Comparison of ENCODE assay signal across 19 cellular contexts in the genomic region with DNA sequence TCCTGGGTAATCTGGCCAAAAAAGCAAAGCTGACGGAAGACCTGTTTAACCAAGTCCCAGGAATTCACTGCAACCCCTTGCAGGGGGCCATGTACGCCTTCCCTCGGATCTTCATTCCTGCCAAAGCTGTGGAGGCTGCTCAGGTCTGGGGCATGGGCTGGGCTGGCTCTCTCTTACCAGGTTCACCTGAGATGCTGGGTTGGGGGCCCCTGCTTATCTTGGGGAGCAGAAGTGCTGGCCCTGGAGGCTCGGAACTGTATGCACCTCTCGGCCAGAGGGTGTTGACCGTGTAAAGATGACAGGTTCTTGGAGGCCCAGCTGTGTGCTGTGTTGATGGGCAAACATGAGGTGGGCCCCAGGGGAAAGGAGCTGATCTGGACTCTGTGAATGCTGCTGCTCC. TPM values are rescaled to one million over a fixed set of nuclear protein-coding genes. Genes with fewer than 3 reads are reported as not detected.
DNase-seq lines count a peak whose midpoint lies in the region; ATAC-seq, FAIRE-seq and TF ChIP-seq lines count a peak whose summit lies in the region.
"Had no signal": no experiment of that assay in that cellular context is flagged by ENCODE, and none has a peak within 500 bp of the region (broad histone marks: within the 10 kb centered on the region; RNA-seq: fewer than 3 reads in every experiment).

No MANE protein-coding gene starts in this region.

- no peak overlapping the region for H2BK15ac ChIP-seq in neuronal stem cell (ENCODE audit: low read length)

- TF ChIP-seq EP300 in HepG2 (IDR thresholded peaks at IDR 0.05; ENCODE audit: low read depth in 2 of 2, low read length in 2 of 2) (no peak), HepG2 (CRISPR knock-in tag; IDR thresholded peaks at IDR 0.05; ENCODE audit: borderline replicate concordance) (no peak), tibial nerve (IDR thresholded peaks at IDR 0.05) (no peak)

- 100% methylated on average over 6 of the region's 6 CpGs for WGBS in HepG2 (ENCODE audit: low lambda C conversion rate)
- 90% methylated on average over 2 of the region's 6 CpGs for WGBS in right lobe of liver (ENCODE audit: insufficient coverage, low coverage, low lambda C conversion rate, missing lambda C conversion rate)
- whole genome bisulfite sequencing in neuronal stem cell (ENCODE audit: extremely low coverage in 2 of 2, insufficient read length in 2 of 2, insufficient replicate concordance in 1 of 2), 2 donors: no CpG with 5 or more reads among the region's 6 CpGs
- WGBS in tibial nerve, 2 donors: 88 to 96% methylated on average over 6 of the region's 6 CpGs

- intact Hi-C loops in HepG2 (cut with micrococcal nuclease; ENCODE audit: unreplicated experiment) (no loop called here), right lobe of liver (cut with DNase I) (loop anchor here in 1 of 2 donors (5.0 kb wide), 1 partner anchor 72 kb away; no protein-coding TSS in a partner anchor), gastrocnemius medialis (cut with DNase I; ENCODE audit: low total_unique reads) (loop anchor here (5.0 to 10.0 kb wide), 2 partner anchors 277 to 1320 kb away; a partner anchor contains a TSS)

- CTCF ChIA-PET in HepG2 (lab: Yijun Ruan, JAX; ENCODE audit: low intra/inter-chr PET ratio, low total read pairs): no interaction called here

- H2BK12ac ChIP-seq in neuronal stem cell (ENCODE audit: low read length): no peak overlapping the region

- POLR2A ChIA-PET in HepG2 (lab: Yijun Ruan, JAX): no interaction called here

- no peak overlapping the region for H3K27ac ChIP-seq in HepG2 (ENCODE audit: extremely low read length, insufficient read depth, low read length)
- H3K27ac ChIP-seq in right lobe of liver: no peak overlapping the region
- H3K27ac ChIP-seq in neuronal stem cell (replicated peaks; ENCODE audit: low read length): no peak overlapping the region
- H3K27ac ChIP-seq in gastrocnemius medialis: peak overlapping the region; percentile 77 to 88 (median 80)
- H3K27ac ChIP-seq in tibial nerve: peak overlapping the region in 3 of 4 donors; percentile 4 to 43 (median 27)
- H3K27ac ChIP-seq: GM23248 had no signal

- no peak for FAIRE-seq in HepG2 (lab: Jason Lieb, UNC)
- FAIRE-seq: G401.6, GM12892, H1 had no signal

- peaks cover 15% of the 10 kb centered on the region for H3K4me1 ChIP-seq in HepG2 (ENCODE audit: insufficient read depth, low read length)
- peaks cover 0 to 25% (median under 1%) of the 10 kb centered on the region in 4 donors for H3K4me1 ChIP-seq in right lobe of liver
- H3K4me1 ChIP-seq in neuronal stem cell (ENCODE audit: control insufficient read depth in 2 of 2, insufficient read depth in 1 of 2, low read depth in 1 of 2, low read length in 2 of 2): peaks cover 0 to 4% of the 10 kb centered on the region in 2 donors
- peaks cover 23 to 37% of the 10 kb centered on the region in 2 donors for H3K4me1 ChIP-seq in gastrocnemius medialis
- peaks cover 0 to 2% (median 0%) of the 10 kb centered on the region in 4 donors for H3K4me1 ChIP-seq in tibial nerve

- no peak for TF ChIP-seq CTCF in HepG2 (CRISPR knock-in tag; IDR thresholded peaks at IDR 0.05)
- no peak for TF ChIP-seq CTCF in right lobe of liver (IDR thresholded peaks at IDR 0.05)
- TF ChIP-seq CTCF in gastrocnemius medialis (IDR thresholded peaks at IDR 0.05 in 4 of 5, conservative IDR thresholded peaks at IDR 0.05 in 1 of 5): no peak
- no peak for TF ChIP-seq CTCF in tibial nerve (IDR thresholded peaks at IDR 0.05)

- in situ Hi-C loops in HepG2 (cut with HindIII; ENCODE audit: extremely low pct_ligation_motif_present, low pct_unique_long_range_greater_than_20kb) (no loop called here), gastrocnemius medialis (cut with MboI; ENCODE audit: low sequenced_read_pairs in 4 of 4) (loop anchor here in 1 of 4 donors (25.0 kb wide), 1 partner anchor 262 kb away; no protein-coding TSS in a partner anchor)

- H4K91ac ChIP-seq in neuronal stem cell (ENCODE audit: low read depth, low read length, poor library complexity): peak overlapping the region; percentile 77

- H3K79me2 ChIP-seq in HepG2 (ENCODE audit: insufficient read depth, low read length): no peaks in the 10 kb centered on the region

- H4K8ac ChIP-seq in neuronal stem cell (ENCODE audit: low read depth, low read length): no peak overlapping the region

- ATAC-seq in HepG2 (no peak), right lobe of liver (no peak), gastrocnemius medialis (no peak)

- no peak overlapping the region for H2AK5ac ChIP-seq in neuronal stem cell (ENCODE audit: low read depth, low read length)

- H3K23ac ChIP-seq in neuronal stem cell (ENCODE audit: low read depth, low read length, poor library complexity): no peak overlapping the region

- no peak overlapping the region for H2BK120ac ChIP-seq in neuronal stem cell (ENCODE audit: low read depth, low read length)

- no peak for TF ChIP-seq RAD21 in HepG2 (CRISPR knock-in tag; IDR thresholded peaks at IDR 0.05)

- no peak overlapping the region for H3K18ac ChIP-seq in neuronal stem cell (ENCODE audit: low read length)

- H3K14ac ChIP-seq in neuronal stem cell (ENCODE audit: low read length): no peak overlapping the region

- DNase-seq in HepG2 (ENCODE audit: low spot score) (no peak), right lobe of liver (no peak), neuronal stem cell (ENCODE audit: low spot score) (no peak), gastrocnemius medialis (no peak), tibial nerve (ENCODE audit: low spot score in 2 of 2) (no peak), SW480 (ENCODE audit: low spot score) (no peak), 8988T (no peak)
- DNase-seq in activated CD8-positive, alpha-beta memory T cell treated with anti-CD3 and anti-CD28 coated beads, Interleukin-2, amount 50 U/mL, for 4 hours: no peak
- DNase-seq: C1 segment of cervical spinal cord; Calu3; CD4-positive, alpha-beta memory T cell; COR-L47; DMS53; DMS79 treated with DMSO at 0.1 percent for 48 hours; H7 had no signal

- H3K9me3 ChIP-seq in HepG2 (ENCODE audit: low read length) (no peaks in the 10 kb centered on the region), right lobe of liver (no peaks in the 10 kb centered on the region), neuronal stem cell (replicated peaks in 1 of 2; ENCODE audit: control insufficient read depth in 2 of 2, insufficient read depth in 1 of 2, low read depth in 1 of 2, low read length in 2 of 2) (no peaks in the 10 kb centered on the region), gastrocnemius medialis (no peaks in the 10 kb centered on the region), tibial nerve (no peaks in the 10 kb centered on the region)

- H3K79me1 ChIP-seq in neuronal stem cell (ENCODE audit: low read depth, low read length): no peaks in the 10 kb centered on the region

- no peak overlapping the region for H2BK5ac ChIP-seq in neuronal stem cell (ENCODE audit: low read length)

- H3K4ac ChIP-seq in neuronal stem cell (ENCODE audit: low read length): no peak overlapping the region

- H3K4me2 ChIP-seq in HepG2 (ENCODE audit: low read depth, low read length): no peak overlapping the region
- no peak overlapping the region for H3K4me2 ChIP-seq in neuronal stem cell (ENCODE audit: insufficient read depth, low read length, poor library complexity, severe bottlenecking)

- H3K9ac ChIP-seq in HepG2 (ENCODE audit: insufficient read depth, low read depth, low read length) (no peak overlapping the region), neuronal stem cell (ENCODE audit: low read depth, low read length, poor library complexity) (no peak overlapping the region)
- H3K9ac ChIP-seq: GM23248 had no signal

- H3K36me3 ChIP-seq in HepG2 (replicated peaks in 1 of 2; ENCODE audit: control insufficient read depth in 1 of 2, insufficient read depth in 2 of 2, low read length in 2 of 2) (peaks cover 73 to 94% of the 10 kb centered on the region in 2 experiments), right lobe of liver (peaks cover 0 to 83% (median 43%) of the 10 kb centered on the region in 4 donors), neuronal stem cell (replicated peaks in 1 of 2; ENCODE audit: control insufficient read depth in 2 of 2, insufficient read depth in 2 of 2, low read length in 2 of 2) (peaks cover 60 to 92% of the 10 kb centered on the region in 2 donors), gastrocnemius medialis (peaks cover 0 to 11% of the 10 kb centered on the region in 2 donors), tibial nerve (peaks cover 5 to 84% (median 5%) of the 10 kb centered on the region in 3 donors)

- peaks cover 36% of the 10 kb centered on the region for H4K20me1 ChIP-seq in HepG2 (ENCODE audit: insufficient read depth, low read length)

- H3K27me3 ChIP-seq in HepG2 (ENCODE audit: control insufficient read depth in 1 of 2, insufficient read depth in 2 of 2, low read length in 2 of 2) (no peaks in the 10 kb centered on the region), right lobe of liver (no peaks in the 10 kb centered on the region), neuronal stem cell (ENCODE audit: control insufficient read depth in 3 of 3, insufficient read depth in 3 of 3, low read depth in 1 of 3, low read length in 3 of 3) (no peaks in the 10 kb centered on the region), gastrocnemius medialis (no peaks in the 10 kb centered on the region), tibial nerve (no peaks in the 10 kb centered on the region)

- H3K4me3 ChIP-seq in HepG2 (replicated peaks in 1 of 3; ENCODE audit: insufficient read depth in 1 of 3, low read depth in 2 of 3, low read length in 3 of 3) (no peak overlapping the region), right lobe of liver (no peak overlapping the region), neuronal stem cell (ENCODE audit: low read length in 2 of 2) (no peak overlapping the region), gastrocnemius medialis (no peak overlapping the region), tibial nerve (no peak overlapping the region)
- H3K4me3 ChIP-seq: GM23248 had no signal

- no peak overlapping the region for H2AFZ ChIP-seq in HepG2 (ENCODE audit: low read length)
- no peak overlapping the region for H2AFZ ChIP-seq in neuronal stem cell (ENCODE audit: low read length)
- H2AFZ ChIP-seq: GM23248 had no signal

- TF ChIP-seq POLR2A in HepG2 (IDR thresholded peaks at IDR 0.05; ENCODE audit: insufficient read depth in 1 of 2, low read depth in 2 of 2, low read length in 2 of 2): no peak
- TF ChIP-seq POLR2A in right lobe of liver (IDR thresholded peaks at IDR 0.05): no peak
- TF ChIP-seq POLR2A in gastrocnemius medialis (IDR thresholded peaks at IDR 0.05): no peak
- no peak for TF ChIP-seq POLR2A in tibial nerve (IDR thresholded peaks at IDR 0.05)

- no TSS peak for BruUV-seq in HepG2 (replicated peaks; lab: Mats Ljungman, UMichigan)

RNA-seq across cellular contexts. Expression of a gene that starts 40.2 kb away (rescaled TPM):
- 130 and 138 TPM in 2 replicates for total RNA-seq in HepG2 (2016; rRNA removed; fragmentation: Illumina TruSeq; extraction: Trizol)
- 22.1 and 23.2 TPM in 2 replicates for total RNA-seq in HepG2 (2016; cell fraction: cytosol; rRNA removed; fragmentation: Illumina TruSeq; extraction: Trizol; ENCODE audit: low read depth)
- 114 and 146 TPM in 2 replicates for total RNA-seq in HepG2 (2016; cell fraction: insoluble cytoplasmic fraction; rRNA removed; fragmentation: Illumina TruSeq; extraction: Trizol)
- total RNA-seq in HepG2 (2016; cell fraction: membrane; rRNA removed; fragmentation: Illumina TruSeq; extraction: Trizol): 63.0 and 65.0 TPM in 2 replicates
- total RNA-seq in HepG2 (2016; cell fraction: nucleus; rRNA removed; fragmentation: Illumina TruSeq; extraction: Trizol): 59.4 and 71.5 TPM in 2 replicates
- polyA plus RNA-seq in HepG2 (2011; rRNA removed): 267 and 269 TPM in 2 replicates
- polyA plus RNA-seq in HepG2 (2011; cell fraction: cytosol; rRNA removed): 182 and 277 TPM in 2 replicates
- 334 and 385 TPM in 2 replicates for polyA plus RNA-seq in HepG2 (2011; cell fraction: nucleus; rRNA removed)
- 220 and 249 TPM in 2 replicates for polyA plus RNA-seq in HepG2 (2012)
- 21.5 and 27.7 TPM in 2 replicates for polyA plus RNA-seq in HepG2 (2016; cell fraction: cytosol; fragmentation: Illumina TruSeq; extraction: Trizol; ENCODE audit: low read depth)
- polyA plus RNA-seq in HepG2 (2016; cell fraction: insoluble cytoplasmic fraction; fragmentation: Illumina TruSeq; extraction: Trizol; ENCODE audit: low read depth): 122 and 156 TPM in 2 replicates
- 42.5 and 45.9 TPM in 2 replicates for polyA plus RNA-seq in HepG2 (2016; cell fraction: membrane; fragmentation: Illumina TruSeq; extraction: Trizol; ENCODE audit: low read depth)
- polyA plus RNA-seq in HepG2 (2016; cell fraction: nucleus; fragmentation: Illumina TruSeq; extraction: Trizol; ENCODE audit: insufficient read depth, low read depth): 148 and 163 TPM in 2 replicates
- 33.0 and 786 TPM in 2 replicates for polyA minus RNA-seq in HepG2 (2011; rRNA and poly(A)+ RNA removed; ENCODE audit: low replicate concordance)
- 198 TPM in 2 replicates for polyA minus RNA-seq in HepG2 (2011; cell fraction: cytosol; rRNA and poly(A)+ RNA removed)
- 79.2 and 86.4 TPM in 2 replicates for polyA minus RNA-seq in HepG2 (2011; cell fraction: nucleus; rRNA and poly(A)+ RNA removed)
- total RNA-seq in right lobe of liver: 100 to 1,000 TPM in 2 of 6 experiments, 10 to 100 TPM in 4; 30.8 to 163 (median 92.0) TPM
- 19.5 TPM for polyA plus RNA-seq in neuronal stem cell (2013, experiment 1 of 2)
- 19.1 TPM for polyA plus RNA-seq in neuronal stem cell (2013, experiment 2 of 2)
- 100 to 1,000 TPM in 1 of 4 donors, 10 to 100 TPM in 3; 13.5 to 112 (median 55.7) TPM for total RNA-seq in gastrocnemius medialis
- 100 to 1,000 TPM in 1 of 4 donors, 10 to 100 TPM in 3; 42.5 to 126 (median 61.3) TPM for total RNA-seq in tibial nerve

RNA-seq across cellular contexts. Expression of a gene that starts 49.1 kb away (rescaled TPM):
- total RNA-seq in HepG2 (2016; rRNA removed; fragmentation: Illumina TruSeq; extraction: Trizol) (176 and 181 TPM in 2 replicates), right lobe of liver (10 to 100 TPM; 25.3 to 38.3 (median 32.0) TPM), gastrocnemius medialis (10 to 100 TPM; 57.4 to 79.6 (median 70.5) TPM), tibial nerve (10 to 100 TPM; 27.2 to 48.5 (median 31.7) TPM)
- 47.3 and 50.8 TPM in 2 replicates for total RNA-seq in HepG2 (2016; cell fraction: cytosol; rRNA removed; fragmentation: Illumina TruSeq; extraction: Trizol; ENCODE audit: low read depth)
- 176 and 177 TPM in 2 replicates for total RNA-seq in HepG2 (2016; cell fraction: insoluble cytoplasmic fraction; rRNA removed; fragmentation: Illumina TruSeq; extraction: Trizol)
- total RNA-seq in HepG2 (2016; cell fraction: membrane; rRNA removed; fragmentation: Illumina TruSeq; extraction: Trizol): 92.5 and 108 TPM in 2 replicates
- 65.1 and 73.4 TPM in 2 replicates for total RNA-seq in HepG2 (2016; cell fraction: nucleus; rRNA removed; fragmentation: Illumina TruSeq; extraction: Trizol)
- 22.0 and 25.4 TPM in 2 replicates for polyA plus RNA-seq in HepG2 (2011; rRNA removed)
- polyA plus RNA-seq in HepG2 (2011; cell fraction: cytosol; rRNA removed): 10.6 and 19.4 TPM in 2 replicates
- polyA plus RNA-seq in HepG2 (2011; cell fraction: nucleus; rRNA removed): 9.5 and 13.3 TPM in 2 replicates
- polyA plus RNA-seq in HepG2 (2012): 107 and 109 TPM in 2 replicates
- 27.5 and 27.6 TPM in 2 replicates for polyA plus RNA-seq in HepG2 (2016; cell fraction: cytosol; fragmentation: Illumina TruSeq; extraction: Trizol; ENCODE audit: low read depth)
- polyA plus RNA-seq in HepG2 (2016; cell fraction: insoluble cytoplasmic fraction; fragmentation: Illumina TruSeq; extraction: Trizol; ENCODE audit: low read depth): 139 and 148 TPM in 2 replicates
- polyA plus RNA-seq in HepG2 (2016; cell fraction: membrane; fragmentation: Illumina TruSeq; extraction: Trizol; ENCODE audit: low read depth): 41.2 and 43.1 TPM in 2 replicates
- 78.3 and 82.7 TPM in 2 replicates for polyA plus RNA-seq in HepG2 (2016; cell fraction: nucleus; fragmentation: Illumina TruSeq; extraction: Trizol; ENCODE audit: insufficient read depth, low read depth)
- 17.9 and 28.5 TPM in 2 replicates for polyA minus RNA-seq in HepG2 (2011; rRNA and poly(A)+ RNA removed; ENCODE audit: low replicate concordance)
- 57.4 and 64.5 TPM in 2 replicates for polyA minus RNA-seq in HepG2 (2011; cell fraction: cytosol; rRNA and poly(A)+ RNA removed)
- 42.6 and 54.6 TPM in 2 replicates for polyA minus RNA-seq in HepG2 (2011; cell fraction: nucleus; rRNA and poly(A)+ RNA removed)
- polyA plus RNA-seq in neuronal stem cell (2013, experiment 1 of 2): 38.1 TPM
- 38.0 TPM for polyA plus RNA-seq in neuronal stem cell (2013, experiment 2 of 2)

Comparison
In these comparisons a context has a peak if more than half of its experiments do, and no peak if none do; other contexts are left out.
1. H3K27ac ChIP-seq: peak in gastrocnemius medialis (4 of 4) and tibial nerve (3 of 4); none in HepG2 (single experiment), right lobe of liver (0 of 3) and neuronal stem cell (single experiment).